Comparison of ENCODE assay signal across 9 cellular contexts in genomic region chr18:71194438-71194837, GRCh38.
"Had no signal": no experiment of that assay in that cellular context is flagged by ENCODE, and none has a peak within 500 bp of the region (broad histone marks: within the 10 kb centered on the region; RNA-seq: fewer than 3 reads in every experiment).

No MANE protein-coding gene starts in this region.

- H3K36me3 ChIP-seq: HAP-1 had no signal

- H3K9ac ChIP-seq: GM23248 had no signal

- H3K4me3 ChIP-seq: GM23248, HAP-1 had no signal

- ATAC-seq: HCT116, HepG2 had no signal

- H3K9me3 ChIP-seq: HAP-1 had no signal

- DNase-seq: GM23248, GOT3, H7, HFFc6, KBM-7 had no signal

- H3K27ac ChIP-seq: GM23248, HL-60 had no signal

- H2AFZ ChIP-seq: GM23248 had no signal

- H3K4me1 ChIP-seq: HAP-1 had no signal

- FAIRE-seq: HepG2 had no signal
